ENCODE assay signal across 17 cellular contexts in genomic region chr3:155619118-155619915, GRCh38.
DNase-seq lines count a peak whose midpoint lies in the region; ATAC-seq lines count a peak whose summit lies in the region.
"Had no signal": no experiment of that assay in that cellular context is flagged by ENCODE, and none has a peak within 500 bp of the region (broad histone marks: within the 10 kb centered on the region; RNA-seq: fewer than 3 reads in every experiment).

No MANE protein-coding gene starts in this region.

- DNase-seq in NCI-H345 treated with DMSO at 0.1 percent for 48 hours (lab: John Stamatoyannopoulos, UW; ENCODE audit: unreplicated experiment) (peak; percentile 2), NCI-H345 (lab: John Stamatoyannopoulos, UW) (no peak), SJCRH30 (peak; percentile 55 to 75), iPS DF 6.9 (ENCODE audit: low read depth, low spot score) (peak; percentile 58), trophoblast cell (no peak)
- no peak for DNase-seq in stimulated activated naive B cell treated with anti-CD40 and anti-IgM and Interleukin-4, amounts not matched to agents 10 μg/mL and 1 μg/mL and 100 μg/mL, for 72 hours
- DNase-seq: C1 segment of cervical spinal cord; COR-L47; DMS53; NCI-H1092 treated with DMSO at 0.1 percent for 48 hours; NCI-H1930; NCI-H526; NK-92 treated with Interleukin-12 subunit alpha and Interleukin-12 subunit beta, amount 100 ng/mL, for 24 hours; T-cell had no signal

- no peak overlapping the region for H4K8ac ChIP-seq in trophoblast cell (ENCODE audit: low read depth, low read length)

- H3K79me2 ChIP-seq in trophoblast cell (ENCODE audit: control insufficient read depth, insufficient read depth, low read length, poor library complexity), result no peaks in the 10 kb centered on the region

- H4K91ac ChIP-seq in trophoblast cell (ENCODE audit: low read depth, low read length), result no peak overlapping the region

- H3K9me3 Mint-ChIP-seq in stimulated activated naive B cell treated with anti-CD40 and anti-IgM and Interleukin-4, amounts not matched to agents 10 μg/mL and 1 μg/mL and 100 μg/mL, for 72 hours, result peaks cover 7 to 12% of the 10 kb centered on the region in 2 donors

- no peak overlapping the region for H3K23ac ChIP-seq in trophoblast cell (ENCODE audit: low read length)

- H2AFZ ChIP-seq in trophoblast cell (ENCODE audit: insufficient read depth, low read length, poor library complexity), result no peak overlapping the region

- peaks cover 4 to 6% of the 10 kb centered on the region in 2 donors for H3K27me3 Mint-ChIP-seq in stimulated activated naive B cell treated with anti-CD40 and anti-IgM and Interleukin-4, amounts not matched to agents 10 μg/mL and 1 μg/mL and 100 μg/mL, for 72 hours

- no peak overlapping the region for H3K27ac Mint-ChIP-seq in stimulated activated naive B cell treated with anti-CD40 and anti-IgM and Interleukin-4, amounts not matched to agents 10 μg/mL and 1 μg/mL and 100 μg/mL, for 72 hours
- H3K27ac Mint-ChIP-seq: T-cell had no signal

- H3K27me3 ChIP-seq in SJCRH30, result no peaks in the 10 kb centered on the region
- no peaks in the 10 kb centered on the region for H3K27me3 ChIP-seq in iPS DF 6.9 (ENCODE audit: control insufficient read depth, insufficient read depth, low read length)
- H3K27me3 ChIP-seq in trophoblast cell (ENCODE audit: insufficient read depth, low read length), result no peaks in the 10 kb centered on the region

- H3K18ac ChIP-seq in trophoblast cell (ENCODE audit: low read length), result no peak overlapping the region

- H3K14ac ChIP-seq in trophoblast cell (ENCODE audit: low read length), result no peak overlapping the region

- no peak overlapping the region for H4K12ac ChIP-seq in trophoblast cell (ENCODE audit: low read depth, low read length)

- no peak overlapping the region for H2BK12ac ChIP-seq in trophoblast cell (ENCODE audit: low read length)

- H3K4me2 ChIP-seq in trophoblast cell (ENCODE audit: low read length), result peak overlapping the region; percentile 34

- H2BK120ac ChIP-seq in trophoblast cell (ENCODE audit: insufficient read depth, low read length, poor library complexity), result no peak overlapping the region

- no peaks in the 10 kb centered on the region for H3K36me3 Mint-ChIP-seq in stimulated activated naive B cell treated with anti-CD40 and anti-IgM and Interleukin-4, amounts not matched to agents 10 μg/mL and 1 μg/mL and 100 μg/mL, for 72 hours
- H3K36me3 Mint-ChIP-seq: T-cell had no signal

- no peak overlapping the region for H3K4me3 Mint-ChIP-seq in stimulated activated naive B cell treated with anti-CD40 and anti-IgM and Interleukin-4, amounts not matched to agents 10 μg/mL and 1 μg/mL and 100 μg/mL, for 72 hours
- H3K4me3 Mint-ChIP-seq: T-cell had no signal

- no peak overlapping the region for H3K4me3 ChIP-seq in SJCRH30
- H3K4me3 ChIP-seq in iPS DF 6.9 (ENCODE audit: low read length), result no peak overlapping the region
- H3K4me3 ChIP-seq in trophoblast cell (ENCODE audit: low read depth, low read length), result no peak overlapping the region

- H3K27ac ChIP-seq in SJCRH30, result no peak overlapping the region
- no peak overlapping the region for H3K27ac ChIP-seq in iPS DF 6.9 (ENCODE audit: low read length)
- H3K27ac ChIP-seq in trophoblast cell (ENCODE audit: low read depth, low read length), result no peak overlapping the region
- H3K27ac ChIP-seq: RWPE1 had no signal

- H2AK5ac ChIP-seq in trophoblast cell (ENCODE audit: low read length), result no peak overlapping the region

- ATAC-seq in HG02981 (IDR thresholded peaks at IDR 0.05; ENCODE audit: unreplicated experiment), result no peak
- ATAC-seq in HG03460 (IDR thresholded peaks at IDR 0.05; ENCODE audit: unreplicated experiment), result no peak
- ATAC-seq in stimulated activated naive B cell treated with anti-CD40 and anti-IgM and Interleukin-4, amounts not matched to agents 10 μg/mL and 1 μg/mL and 100 μg/mL, for 72 hours (replicated peaks), result no peak
- ATAC-seq: T-cell had no signal

- no peak overlapping the region for H3K9ac ChIP-seq in trophoblast cell (ENCODE audit: low read length)

- H3K9me3 ChIP-seq in SJCRH30 (replicated peaks) (no peaks in the 10 kb centered on the region), iPS DF 6.9 (ENCODE audit: control insufficient read depth, insufficient read depth, low read length) (peaks cover 2% of the 10 kb centered on the region; the same call in 1 of the 2 replicates), trophoblast cell (ENCODE audit: insufficient read depth, low read depth, low read length) (no peaks in the 10 kb centered on the region)

- H3K4me1 ChIP-seq in SJCRH30 (no peaks in the 10 kb centered on the region), iPS DF 6.9 (ENCODE audit: control insufficient read depth, insufficient read depth, low read length) (peaks cover 3% of the 10 kb centered on the region; the same call in 1 of the 2 replicates), trophoblast cell (ENCODE audit: control insufficient read depth in 1 of 2, insufficient read depth in 2 of 2, low read length in 2 of 2) (peaks cover 0 to 4% of the 10 kb centered on the region in 2 experiments)

- no peak overlapping the region for H2BK5ac ChIP-seq in trophoblast cell (ENCODE audit: low read depth, low read length, poor library complexity)

- H3K4ac ChIP-seq in trophoblast cell (ENCODE audit: low read depth, low read length), result no peak overlapping the region

- H3K36me3 ChIP-seq in SJCRH30 (no peaks in the 10 kb centered on the region), iPS DF 6.9 (ENCODE audit: control insufficient read depth, insufficient read depth, low read length) (no peaks in the 10 kb centered on the region), trophoblast cell (ENCODE audit: control insufficient read depth in 1 of 2, insufficient read depth in 2 of 2, low read length in 2 of 2) (no peaks in the 10 kb centered on the region)

- no peaks in the 10 kb centered on the region for H3K79me1 ChIP-seq in trophoblast cell (ENCODE audit: low read length)

- H3K4me1 Mint-ChIP-seq in stimulated activated naive B cell treated with anti-CD40 and anti-IgM and Interleukin-4, amounts not matched to agents 10 μg/mL and 1 μg/mL and 100 μg/mL, for 72 hours, result no peaks in the 10 kb centered on the region
- H3K4me1 Mint-ChIP-seq: T-cell had no signal

Comparison
In these comparisons a context has a peak if more than half of its experiments do, and no peak if none do; other contexts are left out.
1. DNase-seq: peak in NCI-H345 treated with DMSO at 0.1 percent for 48 hours (single experiment), SJCRH30 (2 of 2) and iPS DF 6.9 (single experiment); none in NCI-H345 (single experiment), trophoblast cell (0 of 2) and stimulated activated naive B cell treated with anti-CD40 and anti-IgM and Interleukin-4, amounts not matched to agents 10 μg/mL and 1 μg/mL and 100 μg/mL, for 72 hours (single experiment).